ENCODE assay signal across 22 cellular contexts in the genomic region with DNA sequence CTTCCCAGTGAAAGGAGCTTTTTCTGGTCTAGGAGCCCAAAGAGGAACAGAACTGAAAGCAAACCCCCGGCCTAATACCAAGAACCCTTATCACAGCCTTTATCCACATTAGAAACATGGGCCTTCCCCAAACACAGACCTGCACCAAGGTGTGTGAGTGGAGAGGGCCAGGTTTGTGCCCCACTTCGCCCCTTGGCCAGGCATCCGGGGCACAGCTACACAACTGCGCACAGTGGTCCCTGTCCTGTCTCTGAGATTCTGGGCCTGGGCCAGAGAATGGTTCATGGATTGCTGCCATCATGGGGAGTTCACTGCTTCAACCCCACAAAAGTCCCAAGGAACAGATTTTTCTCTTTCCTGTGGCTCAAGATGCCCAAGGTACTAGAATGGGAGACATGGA.
A peak's percentile ranks its signal among the peaks of the same experiment; 100 is the strongest.
DNase-seq lines count a peak whose midpoint lies in the region; ATAC-seq and TF ChIP-seq lines count a peak whose summit lies in the region.
"Had no signal": no experiment of that assay in that cellular context is flagged by ENCODE, and none has a peak within 500 bp of the region (broad histone marks: within the 10 kb centered on the region; RNA-seq: fewer than 3 reads in every experiment).

No MANE protein-coding gene starts in this region.

- H3K27me3 ChIP-seq in H9 (ENCODE audit: insufficient read depth, low read length): no peaks in the 10 kb centered on the region
- H3K27me3 ChIP-seq in endodermal cell (ENCODE audit: control insufficient read depth, insufficient read depth, low read length, poor library complexity, severe bottlenecking): no peaks in the 10 kb centered on the region
- H3K27me3 ChIP-seq in upper lobe of right lung: no peaks in the 10 kb centered on the region
- H3K27me3 ChIP-seq: BE2C; BLaER1 treated with 17β-estradiol and CSF1 and Interleukin-3, amounts not matched to agents 10 nM and 100 nM had no signal

- no peaks in the 10 kb centered on the region for H3K79me1 ChIP-seq in H9 (ENCODE audit: insufficient read depth, low read depth, low read length, poor library complexity, severe bottlenecking)

- no peak overlapping the region for H4K91ac ChIP-seq in H9 (ENCODE audit: insufficient read length, low read depth, low read length)

- no peak overlapping the region for H3K4me2 ChIP-seq in H9 (ENCODE audit: insufficient read depth, insufficient read length, low read length)
- H3K4me2 ChIP-seq: A549 had no signal

- no peaks in the 10 kb centered on the region for H3K9me3 ChIP-seq in H9 (ENCODE audit: control insufficient read depth, low read depth, low read length)
- no peaks in the 10 kb centered on the region for H3K9me3 ChIP-seq in endodermal cell (ENCODE audit: control insufficient read depth, low read length)
- H3K9me3 ChIP-seq in upper lobe of right lung: no peaks in the 10 kb centered on the region
- H3K9me3 ChIP-seq: A549; BE2C; BLaER1 treated with 17β-estradiol and CSF1 and Interleukin-3, amounts not matched to agents 10 nM and 100 nM had no signal

- H3K4me3 ChIP-seq in endodermal cell (ENCODE audit: low read length): no peak overlapping the region
- no peak overlapping the region for H3K4me3 ChIP-seq in upper lobe of right lung
- H3K4me3 ChIP-seq: A549; BLaER1 treated with 17β-estradiol and CSF1 and Interleukin-3, amounts not matched to agents 10 nM and 100 nM had no signal

- H2BK12ac ChIP-seq in H9 (ENCODE audit: insufficient read length, low read depth, low read length): no peak overlapping the region

- peaks cover 4% of the 10 kb centered on the region; the same call in 1 of the 2 replicates for H3K4me1 ChIP-seq in H9 (ENCODE audit: insufficient read depth, low read length)
- peaks cover 4% of the 10 kb centered on the region for H3K4me1 ChIP-seq in endodermal cell (ENCODE audit: control insufficient read depth, insufficient read depth, low read length)
- H3K4me1 ChIP-seq in upper lobe of right lung: no peaks in the 10 kb centered on the region
- H3K4me1 ChIP-seq: A549, BE2C had no signal

- H3K23me2 ChIP-seq in H9 (ENCODE audit: insufficient read length, low read depth, low read length, poor library complexity, severe bottlenecking): no peaks in the 10 kb centered on the region

- no peak overlapping the region for H2BK120ac ChIP-seq in H9 (ENCODE audit: low read depth, low read length, poor library complexity, severe bottlenecking)

- H3K79me2 ChIP-seq in H9 (ENCODE audit: insufficient read depth, low read length): no peaks in the 10 kb centered on the region

- no peak overlapping the region for H2AFZ ChIP-seq in H9 (ENCODE audit: low read length)

- no peaks in the 10 kb centered on the region for H4K20me1 ChIP-seq in H9 (ENCODE audit: control insufficient read depth, insufficient read depth, insufficient read length)
- H4K20me1 ChIP-seq: BLaER1 treated with 17β-estradiol and CSF1 and Interleukin-3, amounts not matched to agents 10 nM and 100 nM had no signal

- no peak overlapping the region for H3K18ac ChIP-seq in H9 (ENCODE audit: insufficient read length, low read depth, low read length)

- no peak overlapping the region for H3K56ac ChIP-seq in H9 (ENCODE audit: insufficient read length, low read depth, low read length)

- peaks cover 0 to 7% (median 0%) of the 10 kb centered on the region in 3 experiments; a peak in 3 of 7 replicates for H3K36me3 Mint-ChIP-seq in H9 (ENCODE audit: insufficient read depth in 1 of 3, low read depth in 3 of 3)
- H3K36me3 Mint-ChIP-seq in endodermal cell (ENCODE audit: low read depth): peaks cover 2% of the 10 kb centered on the region
- H3K36me3 Mint-ChIP-seq: CD14-positive monocyte; CD8-positive, alpha-beta memory T cell had no signal

- H3K36me3 ChIP-seq in endodermal cell (ENCODE audit: control insufficient read depth, insufficient read depth, low read length) (no peaks in the 10 kb centered on the region), upper lobe of right lung (no peaks in the 10 kb centered on the region)
- H3K36me3 ChIP-seq: BE2C had no signal

- H3K9me3 Mint-ChIP-seq in H9 (no peaks in the 10 kb centered on the region), endodermal cell (no peaks in the 10 kb centered on the region)
- H3K9me3 Mint-ChIP-seq: CD14-positive monocyte; CD4-positive, alpha-beta T cell; CD8-positive, alpha-beta memory T cell; HFFc6 had no signal

- no peak overlapping the region for H4K5ac ChIP-seq in H9 (ENCODE audit: insufficient read length, low read depth, low read length)

- H2BK5ac ChIP-seq in H9 (ENCODE audit: insufficient read length, low read length): no peak overlapping the region

- no peak overlapping the region for H3T11ph ChIP-seq in H9 (ENCODE audit: low read length)

- H3K4me3 Mint-ChIP-seq in H9: no peak overlapping the region
- no peak overlapping the region for H3K4me3 Mint-ChIP-seq in endodermal cell
- H3K4me3 Mint-ChIP-seq: CD14-positive monocyte; CD4-positive, alpha-beta T cell; CD8-positive, alpha-beta memory T cell; HFFc6 had no signal

- H3K9ac ChIP-seq in H9 (ENCODE audit: extremely low read depth, insufficient read length, low read length) (no peak overlapping the region), endodermal cell (ENCODE audit: extremely low read depth, low read length, poor library complexity, severe bottlenecking) (no peak overlapping the region)
- H3K9ac ChIP-seq: BLaER1 treated with 17β-estradiol and CSF1 and Interleukin-3, amounts not matched to agents 10 nM and 100 nM had no signal

- no peak overlapping the region for H2AK5ac ChIP-seq in H9 (ENCODE audit: insufficient read length, low read length)

- H4K8ac ChIP-seq in H9 (replicated peaks; ENCODE audit: insufficient read length, low read depth, low read length): no peak overlapping the region

- no peak overlapping the region for H2BK20ac ChIP-seq in H9 (ENCODE audit: low read depth, low read length, poor library complexity, severe bottlenecking)

- no peak overlapping the region for H3K27ac Mint-ChIP-seq in H9
- H3K27ac Mint-ChIP-seq in endodermal cell: no peak overlapping the region
- H3K27ac Mint-ChIP-seq: CD14-positive monocyte; CD4-positive, alpha-beta T cell; CD8-positive, alpha-beta memory T cell; HFFc6 had no signal

- H3K14ac ChIP-seq in H9 (ENCODE audit: insufficient read depth, low read length): no peak overlapping the region

- H3K23ac ChIP-seq in H9 (ENCODE audit: insufficient read length, low read depth, low read length): no peak overlapping the region

- H3K4ac ChIP-seq in H9 (ENCODE audit: low read depth, low read length): no peak overlapping the region

- WGBS in H9 (ENCODE audit: extremely low coverage, insufficient read length, low lambda C conversion rate): no CpG with 5 or more reads among the region's 4 CpGs
- 97 to 100% methylated on average over 3 to 4 of the region's 4 CpGs for WGBS in endodermal cell (ENCODE audit: insufficient coverage in 1 of 2, insufficient read length in 1 of 2), 2 experiments

- H3K27me3 Mint-ChIP-seq in H9 (ENCODE audit: low read depth) (no peaks in the 10 kb centered on the region), endodermal cell (ENCODE audit: insufficient read depth) (no peaks in the 10 kb centered on the region)

- ATAC-seq in upper lobe of right lung: no peak
- ATAC-seq: A549, HCT116 had no signal

- no peak overlapping the region for H3K27ac ChIP-seq in H9 (ENCODE audit: insufficient read length, low read depth, low read length)
- H3K27ac ChIP-seq in caudate nucleus (ENCODE audit: low read depth, low read length): peak overlapping the region; percentile 34
- H3K27ac ChIP-seq in endodermal cell (ENCODE audit: low read depth, low read length): no peak overlapping the region
- no peak overlapping the region for H3K27ac ChIP-seq in upper lobe of right lung
- H3K27ac ChIP-seq: A549 had no signal

- TF ChIP-seq CTCF in H9 (conservative IDR thresholded peaks at IDR 0.05): no peak
- no peak for TF ChIP-seq CTCF in endodermal cell (conservative IDR thresholded peaks at IDR 0.05)
- TF ChIP-seq CTCF in upper lobe of right lung (IDR thresholded peaks at IDR 0.05): no peak

- H2BK15ac ChIP-seq in H9 (ENCODE audit: low read depth, low read length): no peak overlapping the region

- H3K4me1 Mint-ChIP-seq in H9 (peaks cover 30 to 33% of the 10 kb centered on the region in 2 experiments), endodermal cell (peaks cover 16% of the 10 kb centered on the region)
- H3K4me1 Mint-ChIP-seq: CD8-positive, alpha-beta memory T cell had no signal

- DNase-seq in H9 (peak; percentile 8), caudate nucleus (lab: John Stamatoyannopoulos, UW) (no peak), endodermal cell (peak; percentile 24), upper lobe of right lung (peak; percentile 44), cerebellar nuclear complex (lab: John Stamatoyannopoulos, UW) (no peak), DMS 273 treated with DMSO at 0.1 percent for 48 hours (lab: John Stamatoyannopoulos, UW) (no peak), iPS-NIHi7 (ENCODE audit: extremely low spot score) (no peak)
- DNase-seq: 8988T; ACHN; AML-193; BE2C; Calu3; CD4-positive, alpha-beta T cell; CD8-positive, alpha-beta memory T cell; DMS153; DND-41; GOT3; HFFc6 had no signal

- intact Hi-C loops in upper lobe of right lung (cut with DNase I): loop anchor here (5.0 to 10.0 kb wide), 2 partner anchors 95 to 208 kb away; a partner anchor contains a TSS

Comparison
In these comparisons a context has a peak if more than half of its experiments do, and no peak if none do; other contexts are left out.
1. DNase-seq: peak in H9 (single experiment), endodermal cell (single experiment) and upper lobe of right lung (single experiment); none in caudate nucleus (0 of 61), cerebellar nuclear complex (0 of 2), DMS 273 treated with DMSO at 0.1 percent for 48 hours (single experiment) and iPS-NIHi7 (single experiment).